Comparison of ENCODE assay signal across 29 cellular contexts in genomic region chr15:60639502-60639901, GRCh38.
"Had no signal": no experiment of that assay in that cellular context is flagged by ENCODE, and none has a peak within 500 bp of the region (broad histone marks: within the 10 kb centered on the region; RNA-seq: fewer than 3 reads in every experiment).

No MANE protein-coding gene starts in this region.

- H3K27me3 ChIP-seq: neural progenitor cell, ovary, right atrium auricular region, right lobe of liver, sigmoid colon, stomach, thyroid gland, tibial nerve, upper lobe of left lung, uterus had no signal

- H3K27ac Mint-ChIP-seq: naive thymus-derived CD4-positive, alpha-beta T cell; natural killer cell; nephron; neural progenitor cell; progenitor cell of endocrine pancreas; stimulated activated effector memory CD8-positive, alpha-beta T cell treated with anti-CD3 and anti-CD28 coated beads, Interleukin-12 subunit alpha, Interleukin-12 subunit beta, amount 100 ng/mL, for 72 hours; stimulated activated naive B cell treated with anti-CD40 and anti-IgM and Interleukin-4, amounts not matched to agents 10 μg/mL and 1 μg/mL and 100 μg/mL, for 72 hours; stimulated activated naive CD8-positive, alpha-beta T cell treated with anti-CD3 and anti-CD28 coated beads, Interleukin-15, Interleukin-2, amounts not matched to agents 100 ng/mL and 50 ng/mL, for 24 hours had no signal

- DNase-seq: naive thymus-derived CD4-positive, alpha-beta T cell; natural killer cell; occipital lobe; ovary; posterior cingulate gyrus; retina; right lobe of liver; sigmoid colon; small intestine; stimulated activated CD4-positive, alpha-beta T cell treated with anti-CD3 and anti-CD28 coated beads, Interleukin-15, amount 100 ng/mL, for 24 hours; stimulated activated CD4-positive, alpha-beta T cell treated with anti-CD3 and anti-CD28 coated beads, Interleukin-2, amount 100 ng/mL, for 24 hours; stimulated activated CD4-positive, alpha-beta T cell treated with anti-CD3 and anti-CD28 coated beads, Interleukin-2, amount 100 ng/mL, for 48 hours; stimulated activated CD4-positive, alpha-beta T cell treated with anti-CD3 and anti-CD28 coated beads, Interleukin-4, amount 100 ng/mL, for 24 hours; stimulated activated naive B cell treated with anti-CD40 and anti-IgM and Interleukin-4, amounts not matched to agents 10 μg/mL and 1 μg/mL and 100 μg/mL, for 72 hours; stimulated activated naive CD4-positive, alpha-beta T cell treated with Interleukin-2 at 50 U/mL for 16 hours; stomach; thyroid gland; trophoblast cell; upper lobe of left lung; uterus had no signal

- ATAC-seq: naive thymus-derived CD4-positive, alpha-beta T cell; natural killer cell; right lobe of liver; stimulated activated effector memory CD8-positive, alpha-beta T cell treated with anti-CD3 and anti-CD28 coated beads, Interleukin-12 subunit alpha, Interleukin-12 subunit beta, amount 100 ng/mL, for 72 hours; stimulated activated naive B cell treated with anti-CD40 and anti-IgM and Interleukin-4, amounts not matched to agents 10 μg/mL and 1 μg/mL and 100 μg/mL, for 72 hours had no signal

- H3K9me3 Mint-ChIP-seq: naive thymus-derived CD4-positive, alpha-beta T cell; natural killer cell; nephron; neural progenitor cell; stimulated activated effector memory CD8-positive, alpha-beta T cell treated with anti-CD3 and anti-CD28 coated beads, Interleukin-12 subunit alpha, Interleukin-12 subunit beta, amount 100 ng/mL, for 72 hours; stimulated activated naive B cell treated with anti-CD40 and anti-IgM and Interleukin-4, amounts not matched to agents 10 μg/mL and 1 μg/mL and 100 μg/mL, for 72 hours; stimulated activated naive CD8-positive, alpha-beta T cell treated with anti-CD3 and anti-CD28 coated beads, Interleukin-15, Interleukin-2, amounts not matched to agents 100 ng/mL and 50 ng/mL, for 24 hours had no signal

- H3K36me3 ChIP-seq: neural progenitor cell, ovary, right atrium auricular region, right lobe of liver, sigmoid colon, stomach, thoracic aorta, thyroid gland, tibial nerve, upper lobe of left lung, uterus had no signal

- H3K9me3 ChIP-seq: ovary, right atrium auricular region, right lobe of liver, sigmoid colon, stomach, thoracic aorta, thyroid gland, tibial nerve, upper lobe of left lung, uterus had no signal

- FAIRE-seq: small intestine had no signal

- H3K4me1 ChIP-seq: parathyroid adenoma, right atrium auricular region, right lobe of liver, sigmoid colon, tibial nerve, uterus had no signal

- H3K4me3 ChIP-seq: neural progenitor cell, ovary, right atrium auricular region, right lobe of liver, sigmoid colon, stomach, thoracic aorta, thyroid gland, tibial nerve, upper lobe of left lung, uterus had no signal

- H3K27ac ChIP-seq: neural progenitor cell, ovary, parathyroid adenoma, right atrium auricular region, right lobe of liver, sigmoid colon, stomach, thoracic aorta, thyroid gland, tibial nerve, upper lobe of left lung, uterus had no signal

- H3K36me3 Mint-ChIP-seq: naive thymus-derived CD4-positive, alpha-beta T cell; natural killer cell; neural progenitor cell; stimulated activated effector memory CD8-positive, alpha-beta T cell treated with anti-CD3 and anti-CD28 coated beads, Interleukin-12 subunit alpha, Interleukin-12 subunit beta, amount 100 ng/mL, for 72 hours; stimulated activated naive B cell treated with anti-CD40 and anti-IgM and Interleukin-4, amounts not matched to agents 10 μg/mL and 1 μg/mL and 100 μg/mL, for 72 hours had no signal
